Comparison of ENCODE assay signal across 22 cellular contexts in genomic region chr4:124874172-124874450, GRCh38.
DNase-seq lines count a peak whose midpoint lies in the region; ATAC-seq, FAIRE-seq and TF ChIP-seq lines count a peak whose summit lies in the region.
"Had no signal": no experiment of that assay in that cellular context is flagged by ENCODE, and none has a peak within 500 bp of the region (broad histone marks: within the 10 kb centered on the region; RNA-seq: fewer than 3 reads in every experiment).

No MANE protein-coding gene starts in this region.

- no peak overlapping the region for H2AFZ ChIP-seq in H1 (ENCODE audit: low read length)
- H2AFZ ChIP-seq: GM23248 had no signal

- no peak overlapping the region for H2BK5ac ChIP-seq in H1 (ENCODE audit: low read depth, low read length)

- H4K20me1 ChIP-seq in H1 (replicated peaks in 1 of 2; ENCODE audit: control insufficient read depth in 1 of 2, insufficient read depth in 2 of 2, low read length in 2 of 2), result no peaks in the 10 kb centered on the region

- H3K23me2 ChIP-seq in H1 (ENCODE audit: low read depth, low read length), result no peaks in the 10 kb centered on the region

- no peak overlapping the region for H2BK15ac ChIP-seq in H1 (ENCODE audit: low read length)

- no peak overlapping the region for H3K14ac ChIP-seq in H1 (ENCODE audit: insufficient read length)

- intact Hi-C loops in sigmoid colon (cut with DNase I), result no loop called here

- no peak overlapping the region for H2BK20ac ChIP-seq in H1 (ENCODE audit: low read length)

- H3K27me3 ChIP-seq in HUES6 (ENCODE audit: control insufficient read depth, insufficient read depth, low read length) (no peaks in the 10 kb centered on the region), H1 (replicated peaks in 1 of 4; ENCODE audit: control insufficient read depth in 3 of 4, extremely low read depth in 1 of 4, insufficient read depth in 3 of 4, low read length in 3 of 4) (0 out of 7 replicates have a peak, but pooled peaks cover 0 to 1% (median 0%) of the 10 kb centered on the region in 4 experiments), iPS-20b (ENCODE audit: insufficient read depth, low read length) (no peaks in the 10 kb centered on the region), sigmoid colon (no peaks in the 10 kb centered on the region)
- H3K27me3 ChIP-seq: BE2C had no signal

- ATAC-seq in HG02870 (IDR thresholded peaks at IDR 0.05; ENCODE audit: unreplicated experiment), result no peak
- ATAC-seq: HepG2 had no signal

- H4K8ac ChIP-seq in H1 (ENCODE audit: extremely low read depth, insufficient read depth, low read length), result no peak overlapping the region

- H4K91ac ChIP-seq in H1 (replicated peaks; ENCODE audit: insufficient read length, low read length), result no peak overlapping the region

- H3K4me3 Mint-ChIP-seq in osteocyte (ENCODE audit: unreplicated experiment), result no peak overlapping the region
- H3K4me3 Mint-ChIP-seq: CD4-positive, CD25-positive, alpha-beta regulatory T cell; IgD-negative memory B cell had no signal

- POLR2A ChIA-PET in H1 (lab: Charles Lee; ENCODE audit: partially characterized antibody), result interaction anchor here (1.2 kb wide), 1 partner anchor 30 kb away, joined by 3 read pairs; no protein-coding TSS in a partner anchor

- H3K27me3 Mint-ChIP-seq in osteocyte (ENCODE audit: unreplicated experiment), result no peaks in the 10 kb centered on the region
- H3K27me3 Mint-ChIP-seq: CD4-positive, CD25-positive, alpha-beta regulatory T cell; IgD-negative memory B cell had no signal

- H3K36me3 ChIP-seq in HUES6 (ENCODE audit: control insufficient read depth, insufficient read depth, low read length) (no peaks in the 10 kb centered on the region; the same call in 1 of the 2 replicates), H1 (ENCODE audit: control insufficient read depth in 2 of 4, insufficient read depth in 4 of 4, low read length in 3 of 4) (peaks cover 0 to 6% (median 2%) of the 10 kb centered on the region in 4 experiments; a peak in 2 of 8 replicates), iPS-20b (ENCODE audit: insufficient read depth, low read depth, low read length) (no peaks in the 10 kb centered on the region), sigmoid colon (no peaks in the 10 kb centered on the region)
- H3K36me3 ChIP-seq: BE2C had no signal

- WGBS in H1 (ENCODE audit: extremely low coverage in 1 of 2, insufficient coverage in 1 of 2, insufficient read length in 1 of 2, insufficient replicate concordance in 2 of 2, low coverage in 1 of 2, low lambda C conversion rate in 2 of 2, missing lambda C conversion rate in 1 of 2), 2 experiments, result 47% methylated on average over 2 of the region's 2 CpGs; no CpG with 5 or more reads in 1 of the 2 experiments
- WGBS in sigmoid colon, 2 donors, result 71 to 82% methylated on average over 2 of the region's 2 CpGs

- H3K27ac Mint-ChIP-seq in osteocyte (ENCODE audit: unreplicated experiment), result no peak overlapping the region
- H3K27ac Mint-ChIP-seq: CD4-positive, CD25-positive, alpha-beta regulatory T cell; IgD-negative memory B cell had no signal

- peaks cover 9% of the 10 kb centered on the region for H3K9me3 Mint-ChIP-seq in osteocyte (ENCODE audit: unreplicated experiment)

- H3K4me2 ChIP-seq in H1 (ENCODE audit: insufficient read depth in 1 of 2, low read depth in 2 of 2, low read length in 2 of 2), result peak overlapping the region in 1 of 2 experiments; percentile 46; a peak in 2 of 4 replicates

- TF ChIP-seq POLR2A in H1 (IDR thresholded peaks at IDR 0.05; ENCODE audit: control extremely low read depth in 1 of 2, low read depth in 2 of 2, low read length in 2 of 2) (no peak), sigmoid colon (IDR thresholded peaks at IDR 0.05) (no peak)

- H2BK12ac ChIP-seq in H1 (ENCODE audit: low read depth, low read length), result no peak overlapping the region

- TF ChIP-seq CTCF in H1 (IDR thresholded peaks at IDR 0.05; ENCODE audit: control extremely low read depth in 1 of 3, insufficient read depth in 1 of 3, low read depth in 1 of 3, low read length in 3 of 3) (no peak), sigmoid colon (IDR thresholded peaks at IDR 0.05) (no peak), osteocyte (IDR thresholded peaks at IDR 0.05) (no peak)

- H3K4ac ChIP-seq in H1 (replicated peaks; ENCODE audit: insufficient read length, low read depth, low read length), result no peak overlapping the region

- peak overlapping the region; percentile 19; the same call in 1 of the 2 replicates for H3K4me3 ChIP-seq in HUES6 (ENCODE audit: low read depth, low read length)
- peak overlapping the region in 1 of 4 experiments; percentile 23; a peak in 1 of 8 replicates for H3K4me3 ChIP-seq in H1 (ENCODE audit: extremely low read depth in 1 of 4, insufficient read depth in 2 of 4, low read depth in 3 of 4, low read length in 4 of 4)
- H3K4me3 ChIP-seq in iPS-20b (ENCODE audit: low read length), result peak overlapping the region; percentile 49
- no peak overlapping the region for H3K4me3 ChIP-seq in sigmoid colon
- H3K4me3 ChIP-seq: GM23248 had no signal

- CTCF ChIA-PET in H1 (lab: Charles Lee; ENCODE audit: partially characterized antibody), result interaction anchor here (1.0 kb wide), 1 partner anchor 409 kb away, joined by 3 read pairs; no protein-coding TSS in a partner anchor

- H3K18ac ChIP-seq in H1 (ENCODE audit: extremely low read depth, low read length), result no peak overlapping the region

- H3K79me1 ChIP-seq in H1 (ENCODE audit: low read depth, low read length), result no peaks in the 10 kb centered on the region

- no peak overlapping the region for H2BK120ac ChIP-seq in H1 (replicated peaks; ENCODE audit: low read depth, low read length)

- no peak overlapping the region for H3K56ac ChIP-seq in H1 (replicated peaks; ENCODE audit: insufficient read length, low read depth, low read length)

- H3K9ac ChIP-seq in HUES6 (ENCODE audit: low read length) (no peak overlapping the region), H1 (replicated peaks in 1 of 4; ENCODE audit: extremely low read depth in 1 of 4, low read depth in 3 of 4, low read length in 3 of 4) (no peak overlapping the region), iPS-20b (ENCODE audit: low read depth, low read length) (no peak overlapping the region)
- H3K9ac ChIP-seq: GM23248 had no signal

- H3K4me1 Mint-ChIP-seq in osteocyte (ENCODE audit: unreplicated experiment), result peaks cover 10% of the 10 kb centered on the region
- H3K4me1 Mint-ChIP-seq: CD4-positive, CD25-positive, alpha-beta regulatory T cell had no signal

- peaks cover 27% of the 10 kb centered on the region for H3K4me1 ChIP-seq in HUES6 (ENCODE audit: control insufficient read depth, insufficient read depth, low read length)
- H3K4me1 ChIP-seq in H1 (replicated peaks in 1 of 4; ENCODE audit: control insufficient read depth in 3 of 4, insufficient read depth in 4 of 4, low read length in 3 of 4), result peaks cover 0 to 11% (median 8%) of the 10 kb centered on the region in 4 experiments; a peak in 5 of 7 replicates
- H3K4me1 ChIP-seq in iPS-20b (ENCODE audit: insufficient read depth, low read length), result peaks cover 24% of the 10 kb centered on the region; the same call in 1 of the 2 replicates
- H3K4me1 ChIP-seq in sigmoid colon, result no peaks in the 10 kb centered on the region
- H3K4me1 ChIP-seq: BE2C, Caco-2 had no signal

- peaks cover 10% of the 10 kb centered on the region; the same call in 1 of the 2 replicates for H3K9me3 ChIP-seq in HUES6 (ENCODE audit: control insufficient read depth, insufficient read depth, low read depth, low read length)
- peaks cover 8 to 10% of the 10 kb centered on the region in 2 experiments; a peak in 3 of 4 replicates for H3K9me3 ChIP-seq in H1 (ENCODE audit: insufficient read depth in 2 of 2, low read depth in 1 of 2, low read length in 1 of 2)
- peaks cover 10% of the 10 kb centered on the region for H3K9me3 ChIP-seq in iPS-20b (ENCODE audit: insufficient read depth, low read depth, low read length)
- H3K9me3 ChIP-seq in sigmoid colon, result no peaks in the 10 kb centered on the region
- H3K9me3 ChIP-seq: BE2C, Caco-2 had no signal

- H3K27ac ChIP-seq in HUES6 (ENCODE audit: low read depth, low read length), result peak overlapping the region; percentile 75; the same call in 1 of the 2 replicates
- H3K27ac ChIP-seq in H1 (ENCODE audit: low read depth, low read length), result no peak overlapping the region
- no peak overlapping the region for H3K27ac ChIP-seq in iPS-20b (ENCODE audit: low read length)
- no peak overlapping the region for H3K27ac ChIP-seq in sigmoid colon
- H3K27ac ChIP-seq: GM23248 had no signal

- H4K5ac ChIP-seq in H1 (ENCODE audit: insufficient read length, low read depth, low read length), result peak overlapping the region; percentile 57

- peaks cover 2% of the 10 kb centered on the region for H3K36me3 Mint-ChIP-seq in osteocyte (ENCODE audit: unreplicated experiment)
- H3K36me3 Mint-ChIP-seq: CD4-positive, CD25-positive, alpha-beta regulatory T cell had no signal

- DNase-seq in H1 (ENCODE audit: low read depth in 1 of 2, low spot score in 2 of 2), result no peak
- DNase-seq in sigmoid colon, result no peak
- no peak for DNase-seq in osteocyte (ENCODE audit: extremely low spot score, unreplicated experiment)
- DNase-seq in NCI-H2107 treated with DMSO at 0.1 percent for 48 hours (lab: John Stamatoyannopoulos, UW; ENCODE audit: unreplicated experiment), result no peak
- DNase-seq: ACHN; BE2C; C1 segment of cervical spinal cord; Caco-2; CD4-positive, CD25-positive, alpha-beta regulatory T cell; DMS153; DMS79; GDM1; GM23248; KBM-7 had no signal

- H3K23ac ChIP-seq in H1 (ENCODE audit: insufficient read length), result no peak overlapping the region

- no peaks in the 10 kb centered on the region for H3K79me2 ChIP-seq in H1 (ENCODE audit: control insufficient read depth in 1 of 2, insufficient read depth in 2 of 2, low read length in 2 of 2)

- TF ChIP-seq EP300 in H1 (IDR thresholded peaks at IDR 0.05; ENCODE audit: borderline replicate concordance in 1 of 2, low read depth in 2 of 2, low read length in 2 of 2) (no peak), sigmoid colon (IDR thresholded peaks at IDR 0.05) (no peak)

- no peak for TF ChIP-seq RAD21 in H1 (IDR thresholded peaks at IDR 0.05 in 1 of 2, conservative IDR thresholded peaks at IDR 0.05 in 1 of 2; ENCODE audit: low read depth in 2 of 2, low read length in 2 of 2)

- H2AK5ac ChIP-seq in H1 (ENCODE audit: low read depth, low read length), result no peak overlapping the region

- peak; percentile 71 for FAIRE-seq in H1 (lab: Jason Lieb, UNC)
- FAIRE-seq: D721Med, GM12892, GM18507, HepG2 had no signal

TF ChIP-seq in H1, 55 proteins besides CTCF, POLR2A, EP300 and RAD21 (continues in another document):
- TF ChIP-seq SP2 (IDR thresholded peaks at IDR 0.05; ENCODE audit: low read length), result no peak
- no peak for TF ChIP-seq RNF2 (IDR thresholded peaks at IDR 0.05; ENCODE audit: borderline replicate concordance, low read depth, low read length, missing control alignments, poor library complexity, severe bottlenecking)
- no peak for TF ChIP-seq GABPA (IDR thresholded peaks at IDR 0.05; ENCODE audit: borderline replicate concordance, insufficient read depth, low read length)
- 0 out of 2 replicates have a peak, but pooled peaks have one; percentile 42 for TF ChIP-seq TEAD4 (IDR thresholded peaks at IDR 0.05; ENCODE audit: low read depth, low read length)

Comparison
In these comparisons a context has a peak if more than half of its experiments do, and no peak if none do; other contexts are left out.
1. H3K4me3 ChIP-seq: peak in HUES6 (single experiment) and iPS-20b (single experiment); none in sigmoid colon (0 of 4).